Comparison of ENCODE assay signal across 1 cellular context in the genomic region with DNA sequence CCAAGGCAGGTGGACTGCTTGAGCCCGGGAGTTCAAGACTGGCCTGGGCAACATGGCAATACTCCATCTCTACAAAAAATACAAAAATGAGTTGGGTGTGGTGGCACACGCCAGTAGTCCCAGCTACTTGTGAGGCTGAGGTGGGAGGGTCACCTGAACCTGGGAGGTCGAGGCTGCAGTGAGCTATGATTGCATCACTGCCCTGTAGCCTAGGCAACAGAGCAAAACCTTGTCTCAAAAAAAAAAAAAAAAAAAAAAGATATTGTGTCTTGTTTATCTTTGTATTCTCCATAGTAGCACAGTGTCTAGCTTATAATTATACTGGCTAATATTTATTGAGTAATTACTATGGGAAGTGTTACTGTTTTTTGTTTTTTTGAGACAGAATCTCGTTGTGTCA.
TF ChIP-seq lines count a peak whose summit lies in the region.

No MANE protein-coding gene starts in this region.

TF ChIP-seq in IMR-90, 13 proteins besides CTCF, POLR2A, EP300 and RAD21 (continued from another document):
- TF ChIP-seq, protein P1, sequence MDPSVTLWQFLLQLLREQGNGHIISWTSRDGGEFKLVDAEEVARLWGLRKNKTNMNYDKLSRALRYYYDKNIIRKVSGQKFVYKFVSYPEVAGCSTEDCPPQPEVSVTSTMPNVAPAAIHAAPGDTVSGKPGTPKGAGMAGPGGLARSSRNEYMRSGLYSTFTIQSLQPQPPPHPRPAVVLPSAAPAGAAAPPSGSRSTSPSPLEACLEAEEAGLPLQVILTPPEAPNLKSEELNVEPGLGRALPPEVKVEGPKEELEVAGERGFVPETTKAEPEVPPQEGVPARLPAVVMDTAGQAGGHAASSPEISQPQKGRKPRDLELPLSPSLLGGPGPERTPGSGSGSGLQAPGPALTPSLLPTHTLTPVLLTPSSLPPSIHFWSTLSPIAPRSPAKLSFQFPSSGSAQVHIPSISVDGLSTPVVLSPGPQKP (IDR thresholded peaks at IDR 0.05; ENCODE audit: borderline replicate concordance, low read depth, low read length): no peak
